In the genomic region with DNA sequence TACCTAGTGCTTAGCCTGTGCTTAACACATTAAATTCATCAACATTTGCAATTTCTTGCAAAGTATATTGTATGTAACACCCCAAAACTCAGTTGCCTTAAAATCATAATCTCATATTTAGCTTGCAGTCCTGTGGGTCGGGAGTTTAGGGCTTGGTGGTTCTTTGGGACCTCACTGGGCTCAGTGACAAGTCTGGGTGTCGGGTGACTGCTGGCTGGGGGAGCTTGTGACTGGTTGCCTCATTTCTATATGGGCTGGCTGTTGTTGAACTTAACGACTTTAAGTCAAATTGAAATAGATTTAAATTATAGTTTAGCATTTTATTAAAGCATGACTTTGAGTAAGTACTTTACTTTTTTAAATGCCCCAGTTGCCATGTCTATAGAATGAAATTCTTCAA, we compare ENCODE assay signal across 6 cellular contexts.
"Had no signal": no experiment of that assay in that cellular context is flagged by ENCODE, and none has a peak within 500 bp of the region (broad histone marks: within the 10 kb centered on the region; RNA-seq: fewer than 3 reads in every experiment).

No MANE protein-coding gene starts in this region.

- H3K27ac Mint-ChIP-seq: IgD-negative memory B cell had no signal

- H3K36me3 Mint-ChIP-seq: IgD-negative memory B cell had no signal

- ATAC-seq: HepG2, K562 had no signal

- DNase-seq: IMR-90, KBM-7 had no signal

- H3K4me1 Mint-ChIP-seq: IgD-negative memory B cell had no signal

- H3K4me3 ChIP-seq: K562 had no signal

- H3K4me3 Mint-ChIP-seq: IgD-negative memory B cell had no signal

- H3K27ac ChIP-seq: HL-60 had no signal
